Comparison of ENCODE assay signal across 11 cellular contexts in genomic region chr11:64283092-64283491, GRCh38. TPM values are rescaled to one million over a fixed set of nuclear protein-coding genes. Genes with fewer than 3 reads are reported as not detected.
DNase-seq lines count a peak whose midpoint lies in the region; ATAC-seq and TF ChIP-seq lines count a peak whose summit lies in the region.
"Had no signal": no experiment of that assay in that cellular context is flagged by ENCODE, and none has a peak within 500 bp of the region (broad histone marks: within the 10 kb centered on the region; RNA-seq: fewer than 3 reads in every experiment).

No MANE protein-coding gene starts in this region.

- peak overlapping the region; percentile 98 for H3K27ac ChIP-seq in VCaP

- DNase-seq in activated CD8-positive, alpha-beta memory T cell treated with anti-CD3 and anti-CD28 coated beads, Interleukin-2, amount 10 ng/mL, durations not matched to agents 7 days and 5 days, result no peak
- DNase-seq in activated CD8-positive, alpha-beta memory T cell treated with anti-CD3 and anti-CD28 coated beads, Interleukin-2, amount 50 U/mL, for 48 hours, result no peak
- DNase-seq in glutamatergic neuron (no peak), NCI-H2081 (lab: John Stamatoyannopoulos, UW) (no peak), NCI-H510A treated with DMSO at 0.1 percent for 48 hours (lab: John Stamatoyannopoulos, UW) (no peak)
- no peak for DNase-seq in stimulated activated naive CD8-positive, alpha-beta T cell treated with anti-CD3 and anti-CD28 coated beads, Interleukin-15, amount 100 ng/mL, for 72 hours
- no peak for DNase-seq in stimulated activated naive CD4-positive, alpha-beta T cell (lab: John Stamatoyannopoulos, UW)
- DNase-seq: NCI-H524 had no signal

- peaks cover 18% of the 10 kb centered on the region for H3K4me1 Mint-ChIP-seq in activated CD8-positive, alpha-beta memory T cell treated with anti-CD3 and anti-CD28 coated beads, Interleukin-2, amount 10 ng/mL, durations not matched to agents 7 days and 5 days
- peaks cover 8% of the 10 kb centered on the region for H3K4me1 Mint-ChIP-seq in glutamatergic neuron (ENCODE audit: low read depth, unreplicated experiment)
- peaks cover 36% of the 10 kb centered on the region for H3K4me1 Mint-ChIP-seq in stimulated activated naive CD8-positive, alpha-beta T cell treated with anti-CD3 and anti-CD28 coated beads, Interleukin-15, amount 100 ng/mL, for 72 hours

- peaks cover 11% of the 10 kb centered on the region for H3K36me3 Mint-ChIP-seq in activated CD8-positive, alpha-beta memory T cell treated with anti-CD3 and anti-CD28 coated beads, Interleukin-2, amount 10 ng/mL, durations not matched to agents 7 days and 5 days
- no peaks in the 10 kb centered on the region for H3K36me3 Mint-ChIP-seq in glutamatergic neuron (ENCODE audit: unreplicated experiment)

- H3K4me3 Mint-ChIP-seq in activated CD8-positive, alpha-beta memory T cell treated with anti-CD3 and anti-CD28 coated beads, Interleukin-2, amount 10 ng/mL, durations not matched to agents 7 days and 5 days, result no peak overlapping the region
- peak overlapping the region; percentile 34 for H3K4me3 Mint-ChIP-seq in glutamatergic neuron (ENCODE audit: unreplicated experiment)
- H3K4me3 Mint-ChIP-seq in stimulated activated naive CD8-positive, alpha-beta T cell treated with anti-CD3 and anti-CD28 coated beads, Interleukin-15, amount 100 ng/mL, for 72 hours, result peak overlapping the region; percentile 50 to 57

- no peak for ATAC-seq in activated CD8-positive, alpha-beta memory T cell treated with anti-CD3 and anti-CD28 coated beads, Interleukin-2, amount 10 ng/mL, durations not matched to agents 7 days and 5 days
- no peak for ATAC-seq in stimulated activated naive CD8-positive, alpha-beta T cell treated with anti-CD3 and anti-CD28 coated beads, Interleukin-15, amount 100 ng/mL, for 72 hours

- no peaks in the 10 kb centered on the region for H3K9me3 Mint-ChIP-seq in activated CD8-positive, alpha-beta memory T cell treated with anti-CD3 and anti-CD28 coated beads, Interleukin-2, amount 10 ng/mL, durations not matched to agents 7 days and 5 days (ENCODE audit: low read depth)
- H3K9me3 Mint-ChIP-seq in glutamatergic neuron (ENCODE audit: unreplicated experiment), result peaks cover 8% of the 10 kb centered on the region
- H3K9me3 Mint-ChIP-seq in stimulated activated naive CD8-positive, alpha-beta T cell treated with anti-CD3 and anti-CD28 coated beads, Interleukin-15, amount 100 ng/mL, for 72 hours, result no peaks in the 10 kb centered on the region

- TF ChIP-seq CTCF in VCaP (conservative IDR thresholded peaks at IDR 0.05) (no peak), glutamatergic neuron (IDR thresholded peaks at IDR 0.05; ENCODE audit: partially characterized antibody, unreplicated experiment) (no peak)

- H3K27me3 Mint-ChIP-seq in activated CD8-positive, alpha-beta memory T cell treated with anti-CD3 and anti-CD28 coated beads, Interleukin-2, amount 10 ng/mL, durations not matched to agents 7 days and 5 days, result no peaks in the 10 kb centered on the region
- H3K27me3 Mint-ChIP-seq in glutamatergic neuron (ENCODE audit: unreplicated experiment), result peaks cover 2% of the 10 kb centered on the region
- no peaks in the 10 kb centered on the region for H3K27me3 Mint-ChIP-seq in stimulated activated naive CD8-positive, alpha-beta T cell treated with anti-CD3 and anti-CD28 coated beads, Interleukin-15, amount 100 ng/mL, for 72 hours

- CTCF ChIA-PET in activated CD8-positive, alpha-beta memory T cell treated with anti-CD3 and anti-CD28 coated beads, Interleukin-2, amount 10 ng/mL, durations not matched to agents 7 days and 5 days (lab: Charles Lee), result interaction anchor here (1.2 to 15.2 kb wide), 8 partner anchors 11 to 281 kb away, joined by 3 to 188 read pairs (median 4); partner anchors contain the start of genes CATSPERZ, ESRRA, PLCB3 and PRDX5

- peak overlapping the region; percentile 33 for H3K27ac Mint-ChIP-seq in activated CD8-positive, alpha-beta memory T cell treated with anti-CD3 and anti-CD28 coated beads, Interleukin-2, amount 10 ng/mL, durations not matched to agents 7 days and 5 days
- no peak overlapping the region for H3K27ac Mint-ChIP-seq in glutamatergic neuron (ENCODE audit: unreplicated experiment)
- H3K27ac Mint-ChIP-seq in stimulated activated naive CD8-positive, alpha-beta T cell treated with anti-CD3 and anti-CD28 coated beads, Interleukin-15, amount 100 ng/mL, for 72 hours, result peak overlapping the region; percentile 63 to 83

RNA-seq across cellular contexts. Expression of gene BAD, which starts 1.4 kb away (rescaled TPM):
- 10 to 100 TPM; 35.6 to 36.1 TPM for total RNA-seq in activated CD8-positive, alpha-beta memory T cell treated with anti-CD3 and anti-CD28 coated beads, Interleukin-2, amount 10 ng/mL, durations not matched to agents 7 days and 5 days
- 47.0 TPM for total RNA-seq in glutamatergic neuron (ENCODE audit: unreplicated experiment)

RNA-seq across cellular contexts. Expression of gene GPR137, which starts 2.6 kb away (rescaled TPM):
- 10 to 100 TPM; 32.9 to 46.0 TPM for total RNA-seq in activated CD8-positive, alpha-beta memory T cell treated with anti-CD3 and anti-CD28 coated beads, Interleukin-2, amount 10 ng/mL, durations not matched to agents 7 days and 5 days
- total RNA-seq in glutamatergic neuron (ENCODE audit: unreplicated experiment), result 52.5 TPM

RNA-seq across cellular contexts. Expression of gene KCNK4, which starts 8.0 kb away (rescaled TPM):
- total RNA-seq in activated CD8-positive, alpha-beta memory T cell treated with anti-CD3 and anti-CD28 coated beads, Interleukin-2, amount 10 ng/mL, durations not matched to agents 7 days and 5 days, result under 1 TPM in 1 of 2 experiments, not detected in 1; 0.29 TPM
- 0.47 TPM for total RNA-seq in glutamatergic neuron (ENCODE audit: unreplicated experiment)
- total RNA-seq: renal cortical epithelial cell had no signal

RNA-seq across cellular contexts. Expression of gene CATSPERZ, which starts 17.1 kb away (rescaled TPM):
- not detected for total RNA-seq in activated CD8-positive, alpha-beta memory T cell treated with anti-CD3 and anti-CD28 coated beads, Interleukin-2, amount 10 ng/mL, durations not matched to agents 7 days and 5 days
- total RNA-seq in glutamatergic neuron (ENCODE audit: unreplicated experiment), result not detected
- total RNA-seq: endothelial cell of umbilical vein, renal cortical epithelial cell had no signal

RNA-seq across cellular contexts. Expression of gene ESRRA, which starts 22.2 kb away (rescaled TPM):
- total RNA-seq in activated CD8-positive, alpha-beta memory T cell treated with anti-CD3 and anti-CD28 coated beads, Interleukin-2, amount 10 ng/mL, durations not matched to agents 7 days and 5 days, result 10 to 100 TPM; 46.6 to 54.0 TPM
- 69.9 TPM for total RNA-seq in glutamatergic neuron (ENCODE audit: unreplicated experiment)
